In genomic region chr6:55046869-55047422, GRCh38 we compare ENCODE assay signal across 1 cellular context.
TF ChIP-seq lines count a peak whose summit lies in the region.

No MANE protein-coding gene starts in this region.

TF ChIP-seq in H1, 55 proteins besides CTCF, POLR2A, EP300 and RAD21 (continued from another document):
- TF ChIP-seq TAF1 (IDR thresholded peaks at IDR 0.05; ENCODE audit: low read depth, low read length) (no peak), ASH2L (IDR thresholded peaks at IDR 0.05; ENCODE audit: low read length) (no peak), SRF (IDR thresholded peaks at IDR 0.05; ENCODE audit: low read depth, low read length) (no peak), SUZ12 (IDR thresholded peaks at IDR 0.05; ENCODE audit: low read length) (no peak), JUND (IDR thresholded peaks at IDR 0.05; ENCODE audit: low read length) (no peak)
